Comparison of ENCODE assay signal across 14 cellular contexts in genomic region chr1:186798960-186799688, GRCh38.
"Had no signal": no experiment of that assay in that cellular context is flagged by ENCODE, and none has a peak within 500 bp of the region (broad histone marks: within the 10 kb centered on the region; RNA-seq: fewer than 3 reads in every experiment).

No MANE protein-coding gene starts in this region.

- H3K36me3 Mint-ChIP-seq: activated CD8-positive, alpha-beta memory T cell treated with anti-CD3 and anti-CD28 coated beads, Interleukin-2, amount 10 ng/mL, durations not matched to agents 7 days and 5 days; activated naive CD8-positive, alpha-beta T cell; memory B cell had no signal

- H3K4me1 ChIP-seq: esophagus squamous epithelium, psoas muscle, thyroid gland had no signal

- H3K4me1 Mint-ChIP-seq: activated CD4-positive, alpha-beta memory T cell treated with anti-CD3 and anti-CD28 coated beads, Interleukin-2, amount 10 ng/mL, durations not matched to agents 7 days and 5 days; activated CD8-positive, alpha-beta memory T cell treated with anti-CD3 and anti-CD28 coated beads, Interleukin-2, amount 10 ng/mL, durations not matched to agents 7 days and 5 days; memory B cell; neural crest cell had no signal

- H3K4me3 Mint-ChIP-seq: activated CD4-positive, alpha-beta memory T cell treated with anti-CD3 and anti-CD28 coated beads, Interleukin-2, amount 10 ng/mL, durations not matched to agents 7 days and 5 days; activated CD8-positive, alpha-beta memory T cell treated with anti-CD3 and anti-CD28 coated beads, Interleukin-2, amount 10 ng/mL, durations not matched to agents 7 days and 5 days; activated naive CD8-positive, alpha-beta T cell; memory B cell; neural crest cell had no signal

- H3K9me3 Mint-ChIP-seq: activated CD4-positive, alpha-beta memory T cell treated with anti-CD3 and anti-CD28 coated beads, Interleukin-2, amount 10 ng/mL, durations not matched to agents 7 days and 5 days had no signal

- H3K27ac ChIP-seq: esophagus squamous epithelium, psoas muscle, thyroid gland had no signal

- H3K4me3 ChIP-seq: esophagus squamous epithelium, psoas muscle, thyroid gland had no signal

- H3K9me3 ChIP-seq: esophagus squamous epithelium, psoas muscle, thyroid gland had no signal

- H3K27me3 ChIP-seq: esophagus squamous epithelium, thyroid gland had no signal

- H3K36me3 ChIP-seq: esophagus squamous epithelium, thyroid gland had no signal

- H3K27ac Mint-ChIP-seq: activated CD4-positive, alpha-beta memory T cell treated with anti-CD3 and anti-CD28 coated beads, Interleukin-2, amount 10 ng/mL, durations not matched to agents 7 days and 5 days; activated CD8-positive, alpha-beta memory T cell treated with anti-CD3 and anti-CD28 coated beads, Interleukin-2, amount 10 ng/mL, durations not matched to agents 7 days and 5 days; activated naive CD8-positive, alpha-beta T cell; memory B cell had no signal

- H3K27me3 Mint-ChIP-seq: activated CD8-positive, alpha-beta memory T cell treated with anti-CD3 and anti-CD28 coated beads, Interleukin-2, amount 10 ng/mL, durations not matched to agents 7 days and 5 days; memory B cell had no signal

- DNase-seq: activated CD4-positive, alpha-beta memory T cell treated with anti-CD3 and anti-CD28 coated beads, Interleukin-2, amount 10 ng/mL, durations not matched to agents 7 days and 5 days; activated CD4-positive, alpha-beta T cell treated with anti-CD3 and anti-CD28 coated beads for 48 hours; activated CD4-positive, CD25-positive, alpha-beta regulatory T cell; activated CD8-positive, alpha-beta memory T cell treated with anti-CD3 and anti-CD28 coated beads, Interleukin-2, amount 10 ng/mL, durations not matched to agents 7 days and 5 days; effector CD8-positive, alpha-beta T cell; esophagus squamous epithelium; psoas muscle; right cardiac atrium; stimulated activated CD4-positive, alpha-beta T cell treated with anti-CD3 and anti-CD28 coated beads, Interleukin-2, amount 100 ng/mL, for 24 hours; stimulated activated naive CD4-positive, alpha-beta T cell treated with Interleukin-2 at 50 U/mL for 16 hours; thyroid gland had no signal
